1 cellular context compared by ENCODE assay signal in the genomic region with DNA sequence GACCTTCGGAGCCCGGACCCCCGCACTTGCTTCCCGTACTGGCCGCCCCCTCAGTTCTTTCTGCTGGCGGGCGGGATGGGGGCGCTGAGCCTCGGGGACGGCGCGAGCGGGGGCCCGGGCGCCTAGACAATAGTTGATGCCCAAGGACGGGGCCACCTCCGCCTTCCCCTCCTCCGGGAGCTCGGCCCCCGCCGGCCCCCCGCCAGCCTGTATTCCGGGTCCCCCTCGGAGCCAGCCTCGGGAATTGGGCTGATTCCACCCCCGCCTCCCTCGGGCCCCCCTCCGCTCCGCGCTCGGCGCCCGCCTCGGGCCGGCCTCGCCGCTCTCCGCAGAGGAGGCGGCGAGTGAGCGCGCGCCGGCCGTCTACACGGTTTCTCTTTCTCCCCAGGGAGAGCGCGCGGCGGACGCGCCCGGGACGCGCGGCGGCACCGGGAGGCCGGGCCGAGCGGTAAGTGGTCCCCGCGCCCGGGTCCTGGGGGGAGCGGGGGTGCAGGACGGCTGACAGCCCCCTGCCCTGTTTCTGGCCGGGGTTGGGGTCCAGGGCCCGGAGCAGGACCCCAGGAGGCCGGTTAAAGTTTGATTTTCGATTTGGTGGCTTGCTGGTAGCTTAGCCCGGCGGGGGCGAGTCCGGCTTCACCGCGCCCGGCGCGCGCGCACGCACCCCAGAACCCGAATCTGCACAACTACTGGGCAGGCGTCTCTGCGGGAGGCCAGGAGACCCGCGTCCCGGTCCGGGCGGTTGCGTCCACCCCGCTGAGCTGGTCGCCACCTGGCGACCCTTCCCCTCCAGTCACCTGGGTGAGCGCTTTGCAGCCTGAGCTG.
A peak's percentile ranks its signal among the peaks of the same experiment; 100 is the strongest.
TF ChIP-seq lines count a peak whose summit lies in the region.

No MANE protein-coding gene starts in this region.

TF ChIP-seq in HepG2, 621 proteins besides CTCF, POLR2A, EP300 and RAD21 (continued from another document and continues in another):
- peak; percentile 34; the same call in 1 of the 2 replicates for TF ChIP-seq ZBTB2 (CRISPR knock-in tag; IDR thresholded peaks at IDR 0.05; ENCODE audit: low read depth)
- TF ChIP-seq, protein P1, sequence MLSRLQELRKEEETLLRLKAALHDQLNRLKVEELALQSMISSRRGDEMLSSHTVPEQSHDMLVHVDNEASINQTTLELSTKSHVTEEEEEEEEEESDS (CRISPR knock-in tag; IDR thresholded peaks at IDR 0.05; ENCODE audit: borderline replicate concordance), result no peak
- no peak for TF ChIP-seq ZNF720 (CRISPR knock-in tag; IDR thresholded peaks at IDR 0.05)
- TF ChIP-seq MAF1 (CRISPR knock-in tag; IDR thresholded peaks at IDR 0.05; ENCODE audit: borderline replicate concordance), result no peak
- TF ChIP-seq THYN1 (CRISPR knock-in tag; IDR thresholded peaks at IDR 0.05; ENCODE audit: borderline replicate concordance, low read depth), result no peak
- TF ChIP-seq, protein P2, sequence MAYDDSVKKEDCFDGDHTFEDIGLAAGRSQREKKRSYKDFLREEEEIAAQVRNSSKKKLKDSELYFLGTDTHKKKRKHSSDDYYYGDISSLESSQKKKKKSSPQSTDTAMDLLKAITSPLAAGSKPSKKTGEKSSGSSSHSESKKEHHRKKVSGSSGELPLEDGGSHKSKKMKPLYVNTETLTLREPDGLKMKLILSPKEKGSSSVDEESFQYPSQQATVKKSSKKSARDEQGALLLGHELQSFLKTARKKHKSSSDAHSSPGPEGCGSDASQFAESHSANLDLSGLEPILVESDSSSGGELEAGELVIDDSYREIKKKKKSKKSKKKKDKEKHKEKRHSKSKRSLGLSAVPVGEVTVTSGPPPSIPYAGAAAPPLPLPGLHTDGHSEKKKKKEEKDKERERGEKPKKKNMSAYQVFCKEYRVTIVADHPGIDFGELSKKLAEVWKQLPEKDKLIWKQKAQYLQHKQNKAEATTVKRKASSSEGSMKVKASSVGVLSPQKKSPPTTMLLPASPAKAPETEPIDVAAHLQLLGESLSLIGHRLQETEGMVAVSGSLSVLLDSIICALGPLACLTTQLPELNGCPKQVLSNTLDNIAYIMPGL (CRISPR knock-in tag; IDR thresholded peaks at IDR 0.05; ENCODE audit: borderline replicate concordance in 1 of 2, low read depth in 1 of 2), result peak; percentile 51 to 58
- TF ChIP-seq TBL1XR1 (IDR thresholded peaks at IDR 0.05; ENCODE audit: borderline replicate concordance, low read length, partially characterized antibody), result no peak
- no peak for TF ChIP-seq IKZF1 (IDR thresholded peaks at IDR 0.05)
- no peak for TF ChIP-seq CBX1 (IDR thresholded peaks at IDR 0.05; ENCODE audit: low read depth)
- TF ChIP-seq SATB2 (CRISPR knock-in tag; IDR thresholded peaks at IDR 0.05), result no peak
- TF ChIP-seq THAP7 (CRISPR knock-in tag; IDR thresholded peaks at IDR 0.05), result no peak
- TF ChIP-seq ZNF724P (CRISPR knock-in tag; IDR thresholded peaks at IDR 0.05; ENCODE audit: borderline replicate concordance), result peak; percentile 70; the same call in 1 of the 2 replicates
- no peak for TF ChIP-seq ZNF230 (CRISPR knock-in tag; IDR thresholded peaks at IDR 0.05)
- TF ChIP-seq AKAP8 (CRISPR knock-in tag; IDR thresholded peaks at IDR 0.05), result no peak
- TF ChIP-seq KLF6 (CRISPR knock-in tag; IDR thresholded peaks at IDR 0.05), result no peak
- no peak for TF ChIP-seq POGZ (CRISPR knock-in tag; IDR thresholded peaks at IDR 0.05)
- TF ChIP-seq ZBTB7A (CRISPR knock-in tag; IDR thresholded peaks at IDR 0.05), result peak; percentile 49; the same call in 1 of the 2 replicates
- TF ChIP-seq HIVEP1 (CRISPR knock-in tag; IDR thresholded peaks at IDR 0.05), result no peak
- no peak for TF ChIP-seq REST (IDR thresholded peaks at IDR 0.05; ENCODE audit: borderline replicate concordance in 1 of 2, low read depth in 1 of 2, low read length in 2 of 2)
- TF ChIP-seq TAF1 (CRISPR knock-in tag; IDR thresholded peaks at IDR 0.05), result peak; percentile 25
- no peak for TF ChIP-seq ZNF710 (CRISPR knock-in tag; IDR thresholded peaks at IDR 0.05; ENCODE audit: borderline replicate concordance)
- TF ChIP-seq, protein P3, sequence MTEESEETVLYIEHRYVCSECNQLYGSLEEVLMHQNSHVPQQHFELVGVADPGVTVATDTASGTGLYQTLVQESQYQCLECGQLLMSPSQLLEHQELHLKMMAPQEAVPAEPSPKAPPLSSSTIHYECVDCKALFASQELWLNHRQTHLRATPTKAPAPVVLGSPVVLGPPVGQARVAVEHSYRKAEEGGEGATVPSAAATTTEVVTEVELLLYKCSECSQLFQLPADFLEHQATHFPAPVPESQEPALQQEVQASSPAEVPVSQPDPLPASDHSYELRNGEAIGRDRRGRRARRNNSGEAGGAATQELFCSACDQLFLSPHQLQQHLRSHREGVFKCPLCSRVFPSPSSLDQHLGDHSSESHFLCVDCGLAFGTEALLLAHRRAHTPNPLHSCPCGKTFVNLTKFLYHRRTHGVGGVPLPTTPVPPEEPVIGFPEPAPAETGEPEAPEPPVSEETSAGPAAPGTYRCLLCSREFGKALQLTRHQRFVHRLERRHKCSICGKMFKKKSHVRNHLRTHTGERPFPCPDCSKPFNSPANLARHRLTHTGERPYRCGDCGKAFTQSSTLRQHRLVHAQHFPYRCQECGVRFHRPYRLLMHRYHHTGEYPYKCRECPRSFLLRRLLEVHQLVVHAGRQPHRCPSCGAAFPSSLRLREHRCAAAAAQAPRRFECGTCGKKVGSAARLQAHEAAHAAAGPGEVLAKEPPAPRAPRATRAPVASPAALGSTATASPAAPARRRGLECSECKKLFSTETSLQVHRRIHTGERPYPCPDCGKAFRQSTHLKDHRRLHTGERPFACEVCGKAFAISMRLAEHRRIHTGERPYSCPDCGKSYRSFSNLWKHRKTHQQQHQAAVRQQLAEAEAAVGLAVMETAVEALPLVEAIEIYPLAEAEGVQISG (CRISPR knock-in tag; IDR thresholded peaks at IDR 0.05), result 0 out of 2 replicates have a peak, but pooled peaks have one; percentile 1
- no peak; the same call in 1 of the 2 replicates for TF ChIP-seq FOXC1 (CRISPR knock-in tag; IDR thresholded peaks at IDR 0.05; ENCODE audit: borderline replicate concordance)
- peak; percentile 26; the same call in 1 of the 2 replicates for TF ChIP-seq SAP130 (CRISPR knock-in tag; IDR thresholded peaks at IDR 0.05; ENCODE audit: low read depth)
- no peak for TF ChIP-seq SCMH1 (CRISPR knock-in tag; IDR thresholded peaks at IDR 0.05; ENCODE audit: borderline replicate concordance)
- TF ChIP-seq, protein P4, sequence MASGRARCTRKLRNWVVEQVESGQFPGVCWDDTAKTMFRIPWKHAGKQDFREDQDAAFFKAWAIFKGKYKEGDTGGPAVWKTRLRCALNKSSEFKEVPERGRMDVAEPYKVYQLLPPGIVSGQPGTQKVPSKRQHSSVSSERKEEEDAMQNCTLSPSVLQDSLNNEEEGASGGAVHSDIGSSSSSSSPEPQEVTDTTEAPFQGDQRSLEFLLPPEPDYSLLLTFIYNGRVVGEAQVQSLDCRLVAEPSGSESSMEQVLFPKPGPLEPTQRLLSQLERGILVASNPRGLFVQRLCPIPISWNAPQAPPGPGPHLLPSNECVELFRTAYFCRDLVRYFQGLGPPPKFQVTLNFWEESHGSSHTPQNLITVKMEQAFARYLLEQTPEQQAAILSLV (CRISPR knock-in tag; IDR thresholded peaks at IDR 0.05; ENCODE audit: borderline replicate concordance), result no peak
- no peak for TF ChIP-seq ZNF143 (CRISPR knock-in tag; IDR thresholded peaks at IDR 0.05)
- no peak for TF ChIP-seq HOXA3 (CRISPR knock-in tag; IDR thresholded peaks at IDR 0.05)
- TF ChIP-seq FOXP1 (IDR thresholded peaks at IDR 0.05), result no peak
- no peak for TF ChIP-seq FOXP1 (CRISPR knock-in tag; IDR thresholded peaks at IDR 0.05)
- 0 out of 2 replicates have a peak, but pooled peaks have one; percentile 16 for TF ChIP-seq ZNF33B (CRISPR knock-in tag; IDR thresholded peaks at IDR 0.05)
- TF ChIP-seq ZNF225 (CRISPR knock-in tag; IDR thresholded peaks at IDR 0.05), result no peak
- TF ChIP-seq SOX5 (CRISPR knock-in tag; IDR thresholded peaks at IDR 0.05; ENCODE audit: borderline replicate concordance), result no peak
- 0 out of 2 replicates have a peak, but pooled peaks have one; percentile 17 for TF ChIP-seq ZNF816 (CRISPR knock-in tag; IDR thresholded peaks at IDR 0.05; ENCODE audit: borderline replicate concordance)
- TF ChIP-seq BATF2 (CRISPR knock-in tag; IDR thresholded peaks at IDR 0.05), result 0 out of 2 replicates have a peak, but pooled peaks have one; percentile 27
- 0 out of 2 replicates have a peak, but pooled peaks have one; percentile 43 for TF ChIP-seq ESRRA (CRISPR knock-in tag; IDR thresholded peaks at IDR 0.05; ENCODE audit: low read depth)
- no peak for TF ChIP-seq NR2C2 (CRISPR knock-in tag; IDR thresholded peaks at IDR 0.05; ENCODE audit: borderline replicate concordance)
- 0 out of 2 replicates have a peak, but pooled peaks have one; percentile 38 for TF ChIP-seq KMT2B (CRISPR knock-in tag; IDR thresholded peaks at IDR 0.05)
- TF ChIP-seq TBX2 (CRISPR knock-in tag; IDR thresholded peaks at IDR 0.05; ENCODE audit: borderline replicate concordance), result peak; percentile 11; the same call in 1 of the 2 replicates
- peak; percentile 18; the same call in 1 of the 2 replicates for TF ChIP-seq ZNF292 (CRISPR knock-in tag; IDR thresholded peaks at IDR 0.05; ENCODE audit: borderline replicate concordance, low read depth)
- TF ChIP-seq ZBTB14 (CRISPR knock-in tag; IDR thresholded peaks at IDR 0.05), result peak; percentile 76
- TF ChIP-seq PHF21A (CRISPR knock-in tag; IDR thresholded peaks at IDR 0.05), result peak; percentile 52; the same call in 1 of the 2 replicates
- TF ChIP-seq, protein P5, sequence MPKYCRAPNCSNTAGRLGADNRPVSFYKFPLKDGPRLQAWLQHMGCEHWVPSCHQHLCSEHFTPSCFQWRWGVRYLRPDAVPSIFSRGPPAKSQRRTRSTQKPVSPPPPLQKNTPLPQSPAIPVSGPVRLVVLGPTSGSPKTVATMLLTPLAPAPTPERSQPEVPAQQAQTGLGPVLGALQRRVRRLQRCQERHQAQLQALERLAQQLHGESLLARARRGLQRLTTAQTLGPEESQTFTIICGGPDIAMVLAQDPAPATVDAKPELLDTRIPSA (CRISPR knock-in tag; IDR thresholded peaks at IDR 0.05; ENCODE audit: borderline replicate concordance), result 0 out of 2 replicates have a peak, but pooled peaks have one; percentile 4
